16 cellular contexts compared by ENCODE assay signal in the genomic region with DNA sequence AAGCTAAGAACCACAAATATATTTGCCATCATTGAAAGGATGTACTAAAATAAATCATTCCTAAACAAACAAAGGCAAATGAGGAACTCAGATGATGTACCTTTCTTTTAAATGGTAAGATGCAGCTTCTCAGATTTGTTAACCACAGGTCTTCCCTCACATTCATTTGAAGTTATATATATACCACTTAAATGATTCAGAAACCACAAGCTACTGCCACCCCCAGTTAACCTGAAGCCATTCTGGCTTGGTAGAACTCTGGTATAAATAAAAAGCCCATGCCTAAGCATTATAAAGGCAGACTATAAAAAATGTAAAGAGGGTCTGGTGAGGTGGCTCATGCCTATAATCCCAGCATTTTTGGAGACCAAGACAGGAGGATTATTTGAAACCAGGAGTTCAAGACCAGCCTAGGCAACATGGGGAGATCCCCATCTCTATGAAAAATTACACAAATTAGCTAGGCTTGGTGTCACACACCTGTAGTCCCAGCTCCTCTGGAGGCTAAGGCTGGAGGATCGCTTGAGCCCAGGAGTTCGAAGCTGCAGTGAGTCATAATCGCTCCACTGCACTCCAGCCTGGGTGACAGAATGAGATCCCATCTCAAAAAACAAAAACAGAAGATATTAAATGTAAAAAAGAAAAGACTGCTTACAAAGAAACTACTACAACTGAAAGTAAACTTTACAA.
"Had no signal": no experiment of that assay in that cellular context is flagged by ENCODE, and none has a peak within 500 bp of the region (broad histone marks: within the 10 kb centered on the region; RNA-seq: fewer than 3 reads in every experiment).

No MANE protein-coding gene starts in this region.

- H3K36me3 ChIP-seq: esophagus muscularis mucosa, gastroesophageal sphincter, pancreas, thoracic aorta, upper lobe of left lung had no signal

- H3K4me1 ChIP-seq: esophagus muscularis mucosa, gastroesophageal sphincter, pancreas, upper lobe of left lung had no signal

- H3K27ac ChIP-seq: esophagus muscularis mucosa, gastroesophageal sphincter, pancreas, thoracic aorta, upper lobe of left lung had no signal

- H3K9me3 ChIP-seq: esophagus muscularis mucosa, gastroesophageal sphincter, pancreas, thoracic aorta, upper lobe of left lung had no signal

- H3K4me3 ChIP-seq: esophagus muscularis mucosa, gastroesophageal sphincter, pancreas, thoracic aorta, upper lobe of left lung had no signal

- H3K27me3 ChIP-seq: esophagus muscularis mucosa, gastroesophageal sphincter, pancreas, upper lobe of left lung had no signal

- DNase-seq: activated CD4-positive, alpha-beta T cell treated with anti-CD3 and anti-CD28 coated beads, Interleukin-2, amount 50 U/mL, for 4 hours; activated effector memory CD4-positive, alpha-beta T cell treated with anti-CD3 and anti-CD28 coated beads, Interleukin-2, amount 50 U/mL, for 16 hours; activated T-cell treated with anti-CD3 and anti-CD28 coated beads, Interleukin-2, amount 50 U/mL, for 72 hours; effector CD8-positive, alpha-beta T cell; immature natural killer cell; left cardiac atrium; mesendoderm; naive thymus-derived CD8-positive, alpha-beta T cell; pancreas; stimulated activated CD4-positive, alpha-beta T cell treated with anti-CD3 and anti-CD28 coated beads, Interleukin-4, amount 100 ng/mL, for 24 hours; stimulated activated naive B cell treated with anti-CD40 and anti-IgM and Interleukin-4, amounts not matched to agents 10 μg/mL and 1 μg/mL and 100 μg/mL, for 72 hours; T-helper 17 cell; upper lobe of left lung had no signal
